In genomic region chr16:88809068-88809675, GRCh38 we compare ENCODE assay signal across 1 cellular context.
TF ChIP-seq lines count a peak whose summit lies in the region.

No MANE protein-coding gene starts in this region.

TF ChIP-seq in SK-N-SH, 30 proteins besides CTCF, POLR2A, EP300 and RAD21 (continued from another document):
- no peak for TF ChIP-seq USF1 (IDR thresholded peaks at IDR 0.05; ENCODE audit: borderline replicate concordance, low read depth)
- no peak for TF ChIP-seq MXI1 (IDR thresholded peaks at IDR 0.05; ENCODE audit: low read depth, low read length)
- no peak for TF ChIP-seq GABPA (IDR thresholded peaks at IDR 0.05; ENCODE audit: low read depth)
- TF ChIP-seq JUND (IDR thresholded peaks at IDR 0.05): no peak
- no peak for TF ChIP-seq USF2 (IDR thresholded peaks at IDR 0.05; ENCODE audit: borderline replicate concordance, low read depth, low read length)
- no peak for TF ChIP-seq RXRA (IDR thresholded peaks at IDR 0.05; ENCODE audit: borderline replicate concordance, low read depth)
- TF ChIP-seq FOXJ3 (CRISPR knock-in tag; IDR thresholded peaks at IDR 0.05): no peak
- TF ChIP-seq ELF1 (IDR thresholded peaks at IDR 0.05): no peak
- TF ChIP-seq IRF3 (IDR thresholded peaks at IDR 0.05; ENCODE audit: low read depth, low read length): no peak
